1 cellular context compared by ENCODE assay signal in genomic region chr19:18831524-18832330, GRCh38.
TF ChIP-seq lines count a peak whose summit lies in the region.

TSS of gene UPF1 (plus strand) at chr19:18831959. CDS start at chr19:18832210, 251 bp downstream.

TF ChIP-seq in K562, 482 proteins besides CTCF, POLR2A, EP300 and RAD21 (continued from another document and continues in another):
- TF ChIP-seq MGA (IDR thresholded peaks at IDR 0.05) (no peak), PREB (CRISPR knock-in tag; IDR thresholded peaks at IDR 0.05) (no peak), PBX2 (CRISPR knock-in tag; IDR thresholded peaks at IDR 0.05; ENCODE audit: low read depth) (no peak), PBX2 (tag; conservative IDR thresholded peaks at IDR 0.05; ENCODE audit: low read depth) (no peak), RBM39 (optimal IDR thresholded peaks at IDR 0.05; ENCODE audit: low read depth, low read length) (no peak), THAP12 (CRISPR knock-in tag; IDR thresholded peaks at IDR 0.05) (peak; percentile 69; the same call in 1 of the 2 replicates), MAZ (CRISPR knock-in tag; conservative IDR thresholded peaks at IDR 0.05 in 1 of 2, IDR thresholded peaks at IDR 0.05 in 1 of 2) (peak in 1 of 2 experiments; percentile 77; a peak in 2 of 4 replicates), ZNF23 (CRISPR knock-in tag; IDR thresholded peaks at IDR 0.05) (no peak), EP400 (IDR thresholded peaks at IDR 0.05) (no peak), RBM25 (IDR thresholded peaks at IDR 0.05; ENCODE audit: low read depth, low read length, severe bottlenecking) (peak; percentile 68), SMC3 (conservative IDR thresholded peaks at IDR 0.05; ENCODE audit: insufficient read depth, low read depth, low read length) (no peak), HDGF (IDR thresholded peaks at IDR 0.05) (no peak), ZNF766 (CRISPR knock-in tag; conservative IDR thresholded peaks at IDR 0.05) (peak; percentile 86), MAFF (IDR thresholded peaks at IDR 0.05; ENCODE audit: low read length) (no peak), ZNF347 (CRISPR knock-in tag; IDR thresholded peaks at IDR 0.05; ENCODE audit: low read depth) (no peak), GABPB1 (CRISPR knock-in tag; IDR thresholded peaks at IDR 0.05) (no peak), E2F8 (IDR thresholded peaks at IDR 0.05; ENCODE audit: low read depth, partially characterized antibody) (no peak), ASH1L (IDR thresholded peaks at IDR 0.05; ENCODE audit: borderline replicate concordance, low read depth, partially characterized antibody) (no peak), ZNF518B (CRISPR knock-in tag; IDR thresholded peaks at IDR 0.05) (no peak), KDM4B (IDR thresholded peaks at IDR 0.05; ENCODE audit: borderline replicate concordance in 2 of 2, low read depth in 1 of 2) (no peak), TBP (optimal IDR thresholded peaks at IDR 0.05; ENCODE audit: low read depth, low read length) (peak; percentile 78), KLF1 (tag; IDR thresholded peaks at IDR 0.05) (0 out of 2 replicates have a peak, but pooled peaks have one; percentile 37), KDM5B (IDR thresholded peaks at IDR 0.05; ENCODE audit: insufficient replicate concordance, low read depth, low read length) (peak; percentile 78), HOXB6 (CRISPR knock-in tag; IDR thresholded peaks at IDR 0.05; ENCODE audit: borderline replicate concordance) (no peak), ZNF551 (CRISPR knock-in tag; IDR thresholded peaks at IDR 0.05) (no peak), CTBP1 (IDR thresholded peaks at IDR 0.05; ENCODE audit: borderline replicate concordance) (peak; percentile 95; the same call in 1 of the 2 replicates), EHMT2 (IDR thresholded peaks at IDR 0.05) (no peak), ZNF197 (CRISPR knock-in tag; IDR thresholded peaks at IDR 0.05; ENCODE audit: low read depth) (peak; percentile 89; the same call in 1 of the 2 replicates), CBFA2T3 (IDR thresholded peaks at IDR 0.05) (no peak), ZNF57 (CRISPR knock-in tag; IDR thresholded peaks at IDR 0.05) (no peak)
